8 cellular contexts compared by ENCODE assay signal in the genomic region with DNA sequence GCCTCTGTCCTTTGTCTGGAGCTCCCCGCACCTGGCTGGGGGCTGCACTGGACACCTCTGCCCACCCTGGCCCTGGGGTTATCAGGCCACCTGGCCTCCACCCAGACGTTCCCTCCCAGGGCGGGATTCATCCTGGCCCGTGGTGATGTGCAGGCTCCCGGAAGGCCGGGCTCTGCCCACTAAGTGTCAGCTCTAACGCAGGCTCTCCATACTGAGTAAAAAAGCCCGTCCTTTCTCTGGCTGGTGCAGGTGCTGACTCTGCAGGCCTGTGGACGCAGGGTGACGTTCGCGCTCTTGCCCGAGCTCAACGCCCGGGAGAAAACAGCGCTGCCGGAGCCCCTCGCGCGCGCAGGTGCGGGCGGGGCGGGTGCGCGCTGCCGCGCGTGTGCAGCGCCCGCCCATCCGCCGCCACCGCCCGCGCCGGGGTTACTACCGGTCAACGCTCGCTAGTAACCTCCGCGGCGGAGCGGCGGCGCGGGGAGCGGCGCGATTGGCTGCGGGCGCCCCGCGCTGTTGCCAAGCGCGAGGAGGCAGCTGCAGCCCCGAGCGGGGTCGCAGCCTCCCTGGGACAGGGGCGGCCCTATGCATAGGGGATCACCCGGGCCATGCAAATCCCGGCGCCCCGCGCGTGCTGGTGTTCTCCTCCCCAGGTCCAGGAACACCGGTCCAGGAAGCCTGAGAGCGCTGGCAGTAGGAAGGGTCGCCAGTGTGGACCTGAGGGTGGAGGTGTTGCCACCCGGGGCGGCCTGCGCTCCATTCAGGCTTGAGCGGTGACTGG. TPM values are rescaled to one million over a fixed set of nuclear protein-coding genes. Genes with fewer than 3 reads are reported as not detected.
DNase-seq lines count a peak whose midpoint lies in the region; ATAC-seq, FAIRE-seq and TF ChIP-seq lines count a peak whose summit lies in the region.

No MANE protein-coding gene starts in this region.

- H3K9me3 Mint-ChIP-seq in CD14-positive monocyte, result peaks cover 0 to 2% (median 0%) of the 10 kb centered on the region in 7 donors

- ATAC-seq in GM21423 (IDR thresholded peaks at IDR 0.05; ENCODE audit: unreplicated experiment) (peak; percentile 33), GM21360 (IDR thresholded peaks at IDR 0.05; ENCODE audit: unreplicated experiment) (no peak)
- peak; percentile 51 to 53 for ATAC-seq in activated CD4-positive, CD25-positive, alpha-beta regulatory T cell treated with anti-CD3 and anti-CD28 coated beads, Interleukin-2, amount 50 U/mL, for 24 hours

- peak overlapping the region; percentile 74 to 91 for H3K4me3 Mint-ChIP-seq in CD14-positive monocyte

- H3K27me3 Mint-ChIP-seq in CD14-positive monocyte (ENCODE audit: low read depth in 3 of 3), result peaks cover 1 to 12% (median 6%) of the 10 kb centered on the region in 3 donors

- no peak for FAIRE-seq in bronchial epithelial cell (lab: Jason Lieb, UNC)

- H3K4me3 ChIP-seq in bronchial epithelial cell (ENCODE audit: low read depth, low read length), result peak overlapping the region; percentile 44

- peaks cover 10 to 33% of the 10 kb centered on the region in 2 donors for H3K36me3 Mint-ChIP-seq in CD14-positive monocyte

- DNase-seq in CD14-positive monocyte (ENCODE audit: low spot score) (peak; percentile 83), NCI-H1930 (lab: John Stamatoyannopoulos, UW) (peak; percentile 69 to 78), bronchial epithelial cell (ENCODE audit: low read depth) (peak; percentile 42), kidney glomerular epithelial cell (lab: John Stamatoyannopoulos, UW) (peak; percentile 12)
- DNase-seq in stimulated activated CD4-positive, alpha-beta T cell treated with anti-CD3 and anti-CD28 coated beads, Interleukin-15, amount 100 ng/mL, for 24 hours, result peak; percentile 89

- no peaks in the 10 kb centered on the region for H3K27me3 ChIP-seq in bronchial epithelial cell (ENCODE audit: control insufficient read depth, insufficient read depth, low read length)

- H3K4me1 Mint-ChIP-seq in CD14-positive monocyte, result peaks cover 79% of the 10 kb centered on the region

- H3K36me3 ChIP-seq in bronchial epithelial cell (ENCODE audit: control insufficient read depth, insufficient read depth, low read length), result no peaks in the 10 kb centered on the region

- peak overlapping the region; percentile 46 to 98 (median 96) for H3K27ac Mint-ChIP-seq in CD14-positive monocyte

- TF ChIP-seq CTCF in CD14-positive monocyte (IDR thresholded peaks at IDR 0.05), result no peak
- no peak for TF ChIP-seq CTCF in bronchial epithelial cell (IDR thresholded peaks at IDR 0.05; ENCODE audit: insufficient read depth, low read length, severe bottlenecking)

- intact Hi-C loops in CD14-positive monocyte (cut with micrococcal nuclease), result loop anchor here (2.0 to 10.0 kb wide), 3 partner anchors 14 to 220 kb away; a partner anchor contains a TSS

RNA-seq across cellular contexts. Expression of a gene that starts 15.7 kb away (rescaled TPM):
- polyA plus RNA-seq in CD14-positive monocyte, result 1 to 10 TPM; 3.5 to 5.2 TPM
- total RNA-seq in bronchial epithelial cell, result 132 and 138 TPM in 2 replicates

Comparison
In these comparisons a context has a peak if more than half of its experiments do, and no peak if none do; other contexts are left out.
1. DNase-seq: peak in every context shown above with its lines; median percentile 89 in stimulated activated CD4-positive, alpha-beta T cell treated with anti-CD3 and anti-CD28 coated beads, Interleukin-15, amount 100 ng/mL, for 24 hours; 83 in CD14-positive monocyte; 74 in NCI-H1930; 42 in bronchial epithelial cell; 12 in kidney glomerular epithelial cell.